ENCODE assay signal across 19 cellular contexts in genomic region chr7:103879411-103879810, GRCh38.
"Had no signal": no experiment of that assay in that cellular context is flagged by ENCODE, and none has a peak within 500 bp of the region (broad histone marks: within the 10 kb centered on the region; RNA-seq: fewer than 3 reads in every experiment).

No MANE protein-coding gene starts in this region.

- ATAC-seq: left cardiac atrium; lower lobe of right lung; pancreas; right cardiac atrium; stimulated activated effector memory CD8-positive, alpha-beta T cell treated with anti-CD3 and anti-CD28 coated beads, Interleukin-12 subunit alpha, Interleukin-12 subunit beta, amount 100 ng/mL, for 72 hours; stimulated activated naive CD8-positive, alpha-beta T cell treated with anti-CD3 and anti-CD28 coated beads, Interleukin-15, Interleukin-2, amounts not matched to agents 100 U/mL and 50 U/mL, for 24 hours had no signal

- H3K9me3 ChIP-seq: esophagus squamous epithelium, lower lobe of right lung, pancreas, upper lobe of left lung, uterus had no signal

- H3K4me3 ChIP-seq: esophagus squamous epithelium, left ventricle myocardium inferior, lower lobe of right lung, pancreas, tibial artery, upper lobe of left lung, uterus had no signal

- H3K4me1 ChIP-seq: esophagus squamous epithelium, left ventricle myocardium inferior, lower lobe of right lung, pancreas, tibial artery, upper lobe of left lung, uterus had no signal

- H3K27me3 ChIP-seq: esophagus squamous epithelium, pancreas, tibial artery, upper lobe of left lung, uterus had no signal

- DNase-seq: esophagus squamous epithelium; foreskin fibroblast; kidney; left cardiac atrium; left ventricle myocardium inferior; lower lobe of right lung; midbrain; naive B cell; occipital lobe; pancreas; right cardiac atrium; small intestine; stimulated activated CD4-positive, alpha-beta T cell treated with anti-CD3 and anti-CD28 coated beads, Interleukin-2, amount 100 ng/mL, for 48 hours; stimulated activated CD8-positive, alpha-beta memory T cell treated with anti-CD3 and anti-CD28 coated beads, Interleukin-4, amount 100 ng/mL, for 48 hours; stimulated activated naive CD8-positive, alpha-beta T cell treated with anti-CD3 and anti-CD28 coated beads, Interleukin-15, Interleukin-2, amounts not matched to agents 100 U/mL and 50 U/mL, for 24 hours; tibial artery; upper lobe of left lung; uterus had no signal

- FAIRE-seq: kidney, pancreas, small intestine had no signal

- H3K27ac ChIP-seq: esophagus squamous epithelium, left ventricle myocardium inferior, lower lobe of right lung, pancreas, tibial artery, upper lobe of left lung, uterus had no signal

- H3K36me3 ChIP-seq: esophagus squamous epithelium, left ventricle myocardium inferior, lower lobe of right lung, pancreas, tibial artery, upper lobe of left lung, uterus had no signal
